Comparison of ENCODE assay signal across 8 cellular contexts in the genomic region with DNA sequence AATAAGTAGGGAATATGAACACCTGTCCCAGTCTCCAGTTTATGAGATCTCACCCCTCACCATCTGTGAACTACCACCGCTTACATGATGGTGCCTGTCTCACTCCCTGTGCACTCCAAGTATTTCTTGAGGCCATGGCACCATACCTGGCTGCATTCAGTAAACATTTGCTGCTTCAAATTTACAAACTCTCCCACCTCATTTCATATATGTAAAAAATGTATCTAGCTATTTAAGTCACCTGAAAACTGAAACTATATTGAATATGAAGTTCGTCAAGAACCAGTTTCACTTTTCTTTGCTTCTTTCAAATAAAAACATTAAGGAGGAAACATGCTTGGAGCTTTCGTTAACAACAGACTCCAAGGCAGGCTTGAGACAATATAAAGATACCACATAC.
DNase-seq lines count a peak whose midpoint lies in the region; ATAC-seq lines count a peak whose summit lies in the region.

No MANE protein-coding gene starts in this region.

- CTCF ChIA-PET in naive thymus-derived CD4-positive, alpha-beta T cell (lab: Charles Lee), result interaction anchor here (1.0 to 1.1 kb wide), 2 partner anchors 9 to 14 kb away, joined by 3 to 4 read pairs; no protein-coding TSS in a partner anchor

- H3K27me3 ChIP-seq in naive thymus-derived CD4-positive, alpha-beta T cell (ENCODE audit: control insufficient read depth in 2 of 2, insufficient read depth in 2 of 2, low read length in 2 of 2), result no peaks in the 10 kb centered on the region

- no peaks in the 10 kb centered on the region for H3K36me3 ChIP-seq in naive thymus-derived CD4-positive, alpha-beta T cell (ENCODE audit: control insufficient read depth in 2 of 3, insufficient read depth in 3 of 3, low read length in 3 of 3)

- H3K36me3 Mint-ChIP-seq in naive thymus-derived CD4-positive, alpha-beta T cell, result peaks cover 5 to 20% (median 13%) of the 10 kb centered on the region in 5 donors

- DNase-seq in RPMI8226, result peak; percentile 5
- peak in 5 of 9 donors; percentile 27 to 45 (median 31) for DNase-seq in naive thymus-derived CD4-positive, alpha-beta T cell
- DNase-seq in NCI-H1092 treated with DMSO at 0.1 percent for 48 hours (lab: John Stamatoyannopoulos, UW), result no peak
- DNase-seq in A172 (ENCODE audit: low spot score), result no peak
- no peak for DNase-seq in hippocampal formation (lab: John Stamatoyannopoulos, UW)
- no peak for DNase-seq in HK-2 (ENCODE audit: unreplicated experiment)

- H3K4me1 ChIP-seq in naive thymus-derived CD4-positive, alpha-beta T cell (ENCODE audit: control insufficient read depth in 2 of 2, insufficient read depth in 2 of 2, low read length in 2 of 2), result peaks cover 12 to 14% of the 10 kb centered on the region in 2 donors

- peak overlapping the region; percentile 78 for H3K27ac ChIP-seq in naive thymus-derived CD4-positive, alpha-beta T cell (ENCODE audit: low read depth, low read length)

- ATAC-seq in GM18858 (IDR thresholded peaks at IDR 0.05; ENCODE audit: unreplicated experiment), result peak; percentile 56
- peak; percentile 50 for ATAC-seq in HG02588 (IDR thresholded peaks at IDR 0.05; ENCODE audit: unreplicated experiment)
- peak; percentile 51 for ATAC-seq in naive thymus-derived CD4-positive, alpha-beta T cell

- peak overlapping the region; percentile 89 to 97 (median 95) for H3K27ac Mint-ChIP-seq in naive thymus-derived CD4-positive, alpha-beta T cell

- peaks cover 0 to 11% (median 0%) of the 10 kb centered on the region in 5 donors for H3K27me3 Mint-ChIP-seq in naive thymus-derived CD4-positive, alpha-beta T cell

- H3K4me1 Mint-ChIP-seq in naive thymus-derived CD4-positive, alpha-beta T cell, result peaks cover 24 to 48% (median 43%) of the 10 kb centered on the region in 7 donors

- H3K4me3 ChIP-seq in naive thymus-derived CD4-positive, alpha-beta T cell (ENCODE audit: low read length), result peak overlapping the region; percentile 61

- no peaks in the 10 kb centered on the region for H3K9me3 ChIP-seq in naive thymus-derived CD4-positive, alpha-beta T cell (ENCODE audit: control insufficient read depth in 2 of 3, low read length in 3 of 3)

- intact Hi-C loops in naive thymus-derived CD4-positive, alpha-beta T cell (cut with micrococcal nuclease), result loop anchor here in 1 of 2 donors (1.0 to 5.0 kb wide), 2 partner anchors 14 to 113 kb away; no protein-coding TSS in a partner anchor

- peaks cover 0 to 16% (median 4%) of the 10 kb centered on the region in 11 donors for H3K9me3 Mint-ChIP-seq in naive thymus-derived CD4-positive, alpha-beta T cell

- POLR2A ChIA-PET in naive thymus-derived CD4-positive, alpha-beta T cell (lab: Charles Lee), result interaction anchor here (1.4 to 5.5 kb wide), 2 partner anchors 13 to 92 kb away, joined by 3 to 30 read pairs; partner anchors contain the start of gene ZFAND4

- H3K4me3 Mint-ChIP-seq in naive thymus-derived CD4-positive, alpha-beta T cell, result peak overlapping the region; percentile 88 to 97 (median 92)

Comparison
In these comparisons a context has a peak if more than half of its experiments do, and no peak if none do; other contexts are left out.
1. DNase-seq: peak in RPMI8226 (single experiment) and naive thymus-derived CD4-positive, alpha-beta T cell (5 of 9); none in NCI-H1092 treated with DMSO at 0.1 percent for 48 hours (single experiment), A172 (single experiment), hippocampal formation (0 of 2) and HK-2 (single experiment).
2. Peak in every context shown above with its lines, with median percentiles within 50 percentile points of each other: ATAC-seq.